Comparison of ENCODE assay signal across 10 cellular contexts in genomic region chr17:43839670-43840101, GRCh38. TPM values are rescaled to one million over a fixed set of nuclear protein-coding genes. Genes with fewer than 3 reads are reported as not detected.
DNase-seq lines count a peak whose midpoint lies in the region; ATAC-seq and TF ChIP-seq lines count a peak whose summit lies in the region.
"Had no signal": no experiment of that assay in that cellular context is flagged by ENCODE, and none has a peak within 500 bp of the region (broad histone marks: within the 10 kb centered on the region; RNA-seq: fewer than 3 reads in every experiment).

No MANE protein-coding gene starts in this region.

- TF ChIP-seq CTCF in colonic mucosa (IDR thresholded peaks at IDR 0.05) (no peak), lower leg skin (IDR thresholded peaks at IDR 0.05) (no peak)

- peak; percentile 39 for ATAC-seq in stimulated activated memory B cell treated with anti-CD40 and anti-IgM and Interleukin-4, amounts not matched to agents 10 μg/mL and 1 μg/mL and 100 μg/mL, for 72 hours
- no peak for ATAC-seq in GM18520 (IDR thresholded peaks at IDR 0.05; ENCODE audit: unreplicated experiment)
- ATAC-seq: activated CD8-positive, alpha-beta T cell treated with anti-CD3 and anti-CD28 coated beads for 36 hours had no signal

- peaks cover 4% of the 10 kb centered on the region for H3K36me3 Mint-ChIP-seq in stimulated activated memory B cell treated with anti-CD40 and anti-IgM and Interleukin-4, amounts not matched to agents 10 μg/mL and 1 μg/mL and 100 μg/mL, for 72 hours

- peaks cover 3% of the 10 kb centered on the region for H3K9me3 Mint-ChIP-seq in stimulated activated memory B cell treated with anti-CD40 and anti-IgM and Interleukin-4, amounts not matched to agents 10 μg/mL and 1 μg/mL and 100 μg/mL, for 72 hours
- H3K9me3 Mint-ChIP-seq: activated CD8-positive, alpha-beta T cell treated with anti-CD3 and anti-CD28 coated beads for 36 hours had no signal

- no peaks in the 10 kb centered on the region for H3K36me3 ChIP-seq in colonic mucosa

- TF ChIP-seq POLR2A in lower leg skin (IDR thresholded peaks at IDR 0.05) = no peak

- 28 to 30% methylated on average over 7 of the region's 7 CpGs for WGBS in lower leg skin, 2 donors

- H3K4me1 ChIP-seq in colonic mucosa = no peaks in the 10 kb centered on the region

- peaks cover 54% of the 10 kb centered on the region for H3K27me3 Mint-ChIP-seq in stimulated activated memory B cell treated with anti-CD40 and anti-IgM and Interleukin-4, amounts not matched to agents 10 μg/mL and 1 μg/mL and 100 μg/mL, for 72 hours

- H3K4me3 Mint-ChIP-seq in stimulated activated memory B cell treated with anti-CD40 and anti-IgM and Interleukin-4, amounts not matched to agents 10 μg/mL and 1 μg/mL and 100 μg/mL, for 72 hours = no peak overlapping the region
- H3K4me3 Mint-ChIP-seq: activated CD8-positive, alpha-beta T cell treated with anti-CD3 and anti-CD28 coated beads for 36 hours; naive B cell had no signal

- H3K4me1 Mint-ChIP-seq in stimulated activated memory B cell treated with anti-CD40 and anti-IgM and Interleukin-4, amounts not matched to agents 10 μg/mL and 1 μg/mL and 100 μg/mL, for 72 hours = no peaks in the 10 kb centered on the region

- H3K27me3 ChIP-seq in colonic mucosa = no peaks in the 10 kb centered on the region

- no peak overlapping the region for H3K27ac Mint-ChIP-seq in stimulated activated memory B cell treated with anti-CD40 and anti-IgM and Interleukin-4, amounts not matched to agents 10 μg/mL and 1 μg/mL and 100 μg/mL, for 72 hours
- H3K27ac Mint-ChIP-seq: activated CD8-positive, alpha-beta T cell treated with anti-CD3 and anti-CD28 coated beads for 36 hours had no signal

- H3K4me3 ChIP-seq in colonic mucosa (no peak overlapping the region), lower leg skin (ENCODE audit: low read depth, poor library complexity, severe bottlenecking) (no peak overlapping the region)

- no peaks in the 10 kb centered on the region for H3K9me3 ChIP-seq in colonic mucosa

- intact Hi-C loops in colonic mucosa (cut with DNase I) = no loop called here
- intact Hi-C loops in lower leg skin (cut with DNase I; ENCODE audit: low total_unique reads) = loop anchor here (10.0 kb wide), 1 partner anchor 55 kb away; the partner anchor contains the start of gene CFAP97D1

- no peak overlapping the region for H3K27ac ChIP-seq in colonic mucosa

- H3K9ac ChIP-seq in colonic mucosa (ENCODE audit: low read depth in 2 of 2, low read length in 2 of 2) = peak overlapping the region in 1 of 2 donors; percentile 34

- DNase-seq in M059J (ENCODE audit: low read depth) (peak; percentile 36), NCI-H510A (lab: John Stamatoyannopoulos, UW) (peak; percentile 97), colonic mucosa (peak; percentile 85), lower leg skin (ENCODE audit: low spot score in 2 of 2) (no peak), GOT3 (lab: John Stamatoyannopoulos, UW) (no peak)
- DNase-seq: activated CD8-positive, alpha-beta T cell treated with anti-CD3 and anti-CD28 coated beads for 36 hours; foreskin melanocyte; naive B cell had no signal

RNA-seq across cellular contexts. Expression of gene MPP3, which starts 6.7 kb away (rescaled TPM):
- total RNA-seq in M059J (2014; rRNA removed; shearing (Covaris generic)) = 5.1 and 5.9 TPM in 2 replicates
- total RNA-seq in colonic mucosa = 1 to 10 TPM; 1.9 to 3.1 TPM
- total RNA-seq in lower leg skin = 1 to 10 TPM; 1.9 to 8.9 (median 6.3) TPM

RNA-seq across cellular contexts. Expression of gene CD300LG, which starts 7.3 kb away (rescaled TPM):
- total RNA-seq in M059J (2014; rRNA removed; shearing (Covaris generic)) = not detected in 2 replicates
- total RNA-seq in colonic mucosa (under 1 TPM in 1 of 2 donors, not detected in 1; 0.32 TPM), lower leg skin (1 to 10 TPM; 6.2 to 9.7 (median 9.0) TPM)
- total RNA-seq: activated CD8-positive, alpha-beta T cell treated with anti-CD3 and anti-CD28 coated beads for 36 hours had no signal

RNA-seq across cellular contexts. Expression of gene CFAP97D1, which starts 59.5 kb away (rescaled TPM):
- not detected in 2 replicates for total RNA-seq in M059J (2014; rRNA removed; shearing (Covaris generic))
- total RNA-seq in colonic mucosa = not detected
- under 1 TPM in 1 of 4 donors, not detected in 3; 0.30 TPM for total RNA-seq in lower leg skin

Comparison
In these comparisons a context has a peak if more than half of its experiments do, and no peak if none do; other contexts are left out.
1. DNase-seq: peak in M059J (single experiment), NCI-H510A (single experiment) and colonic mucosa (single experiment); none in lower leg skin (0 of 2) and GOT3 (single experiment).